24 cellular contexts compared by ENCODE assay signal in genomic region chr5:1209896-1210776, GRCh38. TPM values are rescaled to one million over a fixed set of nuclear protein-coding genes. Genes with fewer than 3 reads are reported as not detected.
DNase-seq lines count a peak whose midpoint lies in the region; FAIRE-seq and TF ChIP-seq lines count a peak whose summit lies in the region.
"Had no signal": no experiment of that assay in that cellular context is flagged by ENCODE, and none has a peak within 500 bp of the region (broad histone marks: within the 10 kb centered on the region; RNA-seq: fewer than 3 reads in every experiment).

No MANE protein-coding gene starts in this region.

- H3K36me3 ChIP-seq in MM.1S (replicated peaks; ENCODE audit: insufficient read depth, low read length) = no peaks in the 10 kb centered on the region
- H3K36me3 ChIP-seq: BLaER1 treated with 17β-estradiol and CSF1 and Interleukin-3, amounts not matched to agents 10 nM and 100 nM had no signal

- DNase-seq in COLO668 (lab: John Stamatoyannopoulos, UW; ENCODE audit: unreplicated experiment) = peak; percentile 79
- DNase-seq in MM.1S = no peak
- peak; percentile 9 for DNase-seq in glutamatergic neuron
- DNase-seq in frontal cortex (ENCODE audit: low spot score in 2 of 2) = no peak
- DNase-seq in mesothelial cell of epicardium (ENCODE audit: low spot score in 2 of 2, unreplicated experiment in 2 of 2) = no peak
- DNase-seq in SW 1271 (lab: John Stamatoyannopoulos, UW) = no peak
- DNase-seq: AML-193; CD4-positive, alpha-beta T cell; COR-L47; HCEC 1CT; NCI-H1436; NCI-H2081 treated with DMSO at 0.1 percent for 48 hours; NCI-H524; PC-9 had no signal

- H3K27me3 Mint-ChIP-seq in glutamatergic neuron (ENCODE audit: unreplicated experiment) = peaks cover 11% of the 10 kb centered on the region
- peaks cover 18% of the 10 kb centered on the region for H3K27me3 Mint-ChIP-seq in nephron (ENCODE audit: low read depth)
- peaks cover 23% of the 10 kb centered on the region for H3K27me3 Mint-ChIP-seq in mesothelial cell of epicardium (ENCODE audit: low read depth)
- H3K27me3 Mint-ChIP-seq: CD4-positive, alpha-beta T cell had no signal

- H4K20me1 ChIP-seq in MM.1S (ENCODE audit: insufficient read depth, low read length) = no peaks in the 10 kb centered on the region

- H3F3A ChIP-seq in MM.1S (ENCODE audit: insufficient read depth, low read length) = no peaks in the 10 kb centered on the region

- H3K4me3 ChIP-seq in MM.1S (ENCODE audit: low read length) = no peak overlapping the region
- H3K4me3 ChIP-seq: A549; BLaER1 treated with 17β-estradiol and CSF1 and Interleukin-3, amounts not matched to agents 10 nM and 100 nM; PC-9; SK-N-MC had no signal

- H3K9me3 Mint-ChIP-seq in glutamatergic neuron (ENCODE audit: unreplicated experiment) (peaks cover 7% of the 10 kb centered on the region), nephron (no peaks in the 10 kb centered on the region), mesothelial cell of epicardium (no peaks in the 10 kb centered on the region)
- H3K9me3 Mint-ChIP-seq: CD4-positive, alpha-beta T cell; IgD-negative memory B cell had no signal

- no peaks in the 10 kb centered on the region for H3K4me1 Mint-ChIP-seq in glutamatergic neuron (ENCODE audit: low read depth, unreplicated experiment)
- H3K4me1 Mint-ChIP-seq in nephron = peaks cover 19% of the 10 kb centered on the region
- no peaks in the 10 kb centered on the region for H3K4me1 Mint-ChIP-seq in mesothelial cell of epicardium

- H3K9me2 ChIP-seq in MM.1S (replicated peaks; ENCODE audit: insufficient read depth, low read length) = no peaks in the 10 kb centered on the region

- no peak overlapping the region for H3K27ac ChIP-seq in MM.1S (ENCODE audit: low read length)
- H3K27ac ChIP-seq: A549; BLaER1 treated with 17β-estradiol and CSF1 and Interleukin-3, amounts not matched to agents 10 nM and 100 nM; HL-60; KMS-11; PC-9; SK-N-MC had no signal

- no peaks in the 10 kb centered on the region for H3K27me3 ChIP-seq in MM.1S (replicated peaks; ENCODE audit: insufficient read depth, low read length)

- no peak overlapping the region for H3K9ac ChIP-seq in MM.1S (ENCODE audit: low read length)
- H3K9ac ChIP-seq: BLaER1 treated with 17β-estradiol and CSF1 and Interleukin-3, amounts not matched to agents 10 nM and 100 nM; KMS-11 had no signal

- H3K4me2 ChIP-seq in MM.1S (ENCODE audit: low read depth, low read length) = no peak overlapping the region
- H3K4me2 ChIP-seq: A549; BLaER1 treated with 17β-estradiol and CSF1 and Interleukin-3, amounts not matched to agents 10 nM and 100 nM; KMS-11; PC-9 had no signal

- no peaks in the 10 kb centered on the region for H3K36me3 Mint-ChIP-seq in glutamatergic neuron (ENCODE audit: unreplicated experiment)
- H3K36me3 Mint-ChIP-seq in nephron (ENCODE audit: low read depth) = no peaks in the 10 kb centered on the region
- no peaks in the 10 kb centered on the region for H3K36me3 Mint-ChIP-seq in mesothelial cell of epicardium
- H3K36me3 Mint-ChIP-seq: IgD-negative memory B cell had no signal

- H3K27ac Mint-ChIP-seq in glutamatergic neuron (ENCODE audit: unreplicated experiment) = no peak overlapping the region
- H3K27ac Mint-ChIP-seq in nephron = peak overlapping the region in 2 of 3 experiments; percentile 28 to 92
- no peak overlapping the region for H3K27ac Mint-ChIP-seq in mesothelial cell of epicardium
- H3K27ac Mint-ChIP-seq: CD4-positive, alpha-beta T cell had no signal

- H3K9me3 ChIP-seq in MM.1S (replicated peaks; ENCODE audit: insufficient read depth, low read length) = no peaks in the 10 kb centered on the region
- H3K9me3 ChIP-seq: A549 had no signal

- no peak for FAIRE-seq in frontal cortex (lab: Jason Lieb, UNC)
- FAIRE-seq: A549, G401.6, H1 had no signal

- no peak for TF ChIP-seq CTCF in MM.1S (IDR thresholded peaks at IDR 0.05; ENCODE audit: low read length)
- TF ChIP-seq CTCF in glutamatergic neuron (IDR thresholded peaks at IDR 0.05; ENCODE audit: partially characterized antibody, unreplicated experiment) = no peak
- no peak for TF ChIP-seq CTCF in nephron (IDR thresholded peaks at IDR 0.05; ENCODE audit: unreplicated experiment in 3 of 3)
- no peak for TF ChIP-seq CTCF in mesothelial cell of epicardium (IDR thresholded peaks at IDR 0.05; ENCODE audit: unreplicated experiment)

- H2AFZ ChIP-seq in MM.1S (ENCODE audit: low read length) = peak overlapping the region; percentile 48; the same call in 1 of the 2 replicates
- H2AFZ ChIP-seq: PC-9 had no signal

- no peaks in the 10 kb centered on the region for H3K79me2 ChIP-seq in MM.1S (ENCODE audit: low read length)

- no peak overlapping the region for H3K4me3 Mint-ChIP-seq in glutamatergic neuron (ENCODE audit: unreplicated experiment)
- no peak overlapping the region for H3K4me3 Mint-ChIP-seq in nephron
- H3K4me3 Mint-ChIP-seq in mesothelial cell of epicardium = no peak overlapping the region
- H3K4me3 Mint-ChIP-seq: CD4-positive, alpha-beta T cell; IgD-negative memory B cell had no signal

- H3K4me1 ChIP-seq in MM.1S (ENCODE audit: low read length) = peaks cover 11% of the 10 kb centered on the region
- H3K4me1 ChIP-seq: A549 had no signal

RNA-seq across cellular contexts. Expression of gene SLC6A19, which starts 8.7 kb away (rescaled TPM):
- total RNA-seq in glutamatergic neuron (ENCODE audit: unreplicated experiment) = not detected
- total RNA-seq in frontal cortex = not detected
- total RNA-seq in mesothelial cell of epicardium = not detected in 3 replicates
- total RNA-seq: CD4-positive, alpha-beta T cell; H1; PC-9; RPMI7951 had no signal

RNA-seq across cellular contexts. Expression of gene SLC6A18, which starts 15.0 kb away (rescaled TPM):
- not detected for total RNA-seq in glutamatergic neuron (ENCODE audit: unreplicated experiment)
- total RNA-seq in frontal cortex = not detected
- total RNA-seq in mesothelial cell of epicardium = not detected in 3 replicates
- total RNA-seq: CD4-positive, alpha-beta T cell; H1; PC-9; RPMI7951 had no signal

Comparison
In these comparisons a context has a peak if more than half of its experiments do, and no peak if none do; other contexts are left out.
1. DNase-seq: peak in COLO668 (single experiment) and glutamatergic neuron (single experiment); none in MM.1S (single experiment), frontal cortex (0 of 2), mesothelial cell of epicardium (0 of 2) and SW 1271 (0 of 2).
2. H3K27ac Mint-ChIP-seq: peak in nephron (2 of 3); none in glutamatergic neuron (single experiment) and mesothelial cell of epicardium (single experiment).